ENCODE assay signal across 10 cellular contexts in genomic region chr11:2912498-2912897, GRCh38. TPM values are rescaled to one million over a fixed set of nuclear protein-coding genes. Genes with fewer than 3 reads are reported as not detected.
A peak's percentile ranks its signal among the peaks of the same experiment; 100 is the strongest.
DNase-seq lines count a peak whose midpoint lies in the region; ATAC-seq and TF ChIP-seq lines count a peak whose summit lies in the region.
"Had no signal": no experiment of that assay in that cellular context is flagged by ENCODE, and none has a peak within 500 bp of the region (broad histone marks: within the 10 kb centered on the region; RNA-seq: fewer than 3 reads in every experiment).

No MANE protein-coding gene starts in this region.

- no peak overlapping the region for H3K27ac Mint-ChIP-seq in T-helper 17 cell

- intact Hi-C loops in right cardiac atrium (cut with DNase I) (no loop called here), aorta (cut with DNase I) (no loop called here)

- H3K27me3 ChIP-seq in right cardiac atrium (ENCODE audit: control insufficient read depth, insufficient read depth) (no peaks in the 10 kb centered on the region), right atrium auricular region (no peaks in the 10 kb centered on the region), aorta (ENCODE audit: control insufficient read depth in 1 of 2, insufficient read depth in 2 of 2, low read length in 1 of 2) (no peaks in the 10 kb centered on the region)

- H3K9me3 ChIP-seq in right cardiac atrium (ENCODE audit: control insufficient read depth, low read length) = no peaks in the 10 kb centered on the region
- H3K9me3 ChIP-seq in right atrium auricular region = no peaks in the 10 kb centered on the region
- no peaks in the 10 kb centered on the region for H3K9me3 ChIP-seq in aorta (ENCODE audit: control insufficient read depth, low read length)
- H3K9me3 ChIP-seq in T-helper 17 cell (ENCODE audit: control insufficient read depth, low read length, poor library complexity, severe bottlenecking) = no peaks in the 10 kb centered on the region
- H3K9me3 ChIP-seq: adrenal gland had no signal

- peaks cover 2% of the 10 kb centered on the region for H3K36me3 Mint-ChIP-seq in T-helper 17 cell (ENCODE audit: low read depth)

- no peaks in the 10 kb centered on the region for H3K27me3 Mint-ChIP-seq in T-helper 17 cell

- H3K4me1 Mint-ChIP-seq in T-helper 17 cell = peaks cover 11% of the 10 kb centered on the region
- H3K4me1 Mint-ChIP-seq: neural crest cell had no signal

- H3K4me3 Mint-ChIP-seq in T-helper 17 cell = no peak overlapping the region
- H3K4me3 Mint-ChIP-seq: neural crest cell had no signal

- TF ChIP-seq CTCF in right atrium auricular region (IDR thresholded peaks at IDR 0.05) = no peak

- DNase-seq in right cardiac atrium (peak in 2 of 3 donors; percentile 57 to 66), right atrium auricular region (ENCODE audit: low spot score) (no peak), amniotic stem cell (lab: John Stamatoyannopoulos, UW) (peak; percentile 71), kidney glomerular epithelial cell (lab: John Stamatoyannopoulos, UW) (peak; percentile 64), aorta (peak in 1 of 2 donors; percentile 73), T-helper 17 cell (no peak), NCI-H774 (lab: John Stamatoyannopoulos, UW) (no peak)
- no peak for DNase-seq in activated CD4-positive, alpha-beta T cell treated with anti-CD3 and anti-CD28 coated beads for 4 hours
- DNase-seq: adrenal gland had no signal

- H3K36me3 ChIP-seq in right atrium auricular region (no peaks in the 10 kb centered on the region), aorta (ENCODE audit: control insufficient read depth in 1 of 2, insufficient read depth in 2 of 2, low read length in 1 of 2) (no peaks in the 10 kb centered on the region)
- H3K36me3 ChIP-seq: adrenal gland had no signal

- WGBS in right cardiac atrium = 81% methylated on average over 5 of the region's 5 CpGs
- 59 to 61% methylated on average over 5 of the region's 5 CpGs for WGBS in aorta, 2 donors

- ATAC-seq in right cardiac atrium (peak in 1 of 2 donors; percentile 40), aorta (ENCODE audit: low FRiP score) (peak; percentile 3), T-helper 17 cell (no peak)

- H3K27ac ChIP-seq in right cardiac atrium (ENCODE audit: low read length) = no peak overlapping the region
- peak overlapping the region in 1 of 2 donors; percentile 86 for H3K27ac ChIP-seq in right atrium auricular region
- no peak overlapping the region for H3K27ac ChIP-seq in aorta (ENCODE audit: low read depth in 1 of 2, low read length in 2 of 2)
- H3K27ac ChIP-seq: adrenal gland had no signal

- H3K4me3 ChIP-seq in right cardiac atrium (ENCODE audit: low read length) (no peak overlapping the region), right atrium auricular region (no peak overlapping the region), aorta (ENCODE audit: low read length in 2 of 2) (no peak overlapping the region)
- H3K4me3 ChIP-seq: adrenal gland had no signal

- H3K4me1 ChIP-seq in right cardiac atrium (ENCODE audit: control insufficient read depth, insufficient read depth, low read length) (no peaks in the 10 kb centered on the region), right atrium auricular region (peaks cover 0 to 59% of the 10 kb centered on the region in 2 donors), aorta (ENCODE audit: control insufficient read depth in 1 of 2, insufficient read depth in 2 of 2, low read length in 2 of 2) (no peaks in the 10 kb centered on the region)
- H3K4me1 ChIP-seq: adrenal gland had no signal

RNA-seq across cellular contexts. Expression of gene PHLDA2, which starts 16.7 kb away (rescaled TPM):
- total RNA-seq in right cardiac atrium (1 to 10 TPM in 1 of 4 donors, under 1 TPM in 2, not detected in 1; 0.57 to 2.1 (median 0.74) TPM), right atrium auricular region (1 to 10 TPM; 1.8 to 2.6 TPM), aorta (1 to 10 TPM; 6.4 to 7.1 TPM), T-helper 17 cell (1 to 10 TPM in 1 of 2 donors, under 1 TPM in 1; 0.96 to 2.8 TPM)
- polyA plus RNA-seq in right cardiac atrium (2.0 TPM), aorta (10 to 100 TPM in 1 of 2 donors, 1 to 10 TPM in 1; 7.4 to 17.2 TPM)

RNA-seq across cellular contexts. Expression of gene CDKN1C, which starts 26.9 kb away (rescaled TPM):
- 10 to 100 TPM; 16.1 to 26.3 (median 21.4) TPM for total RNA-seq in right cardiac atrium
- 27.6 TPM for polyA plus RNA-seq in right cardiac atrium
- 10 to 100 TPM; 17.2 to 28.7 TPM for total RNA-seq in right atrium auricular region
- total RNA-seq in aorta = 10 to 100 TPM; 13.7 to 37.7 TPM
- polyA plus RNA-seq in aorta = 10 to 100 TPM; 11.3 to 21.3 TPM
- 1 to 10 TPM in 1 of 2 donors, under 1 TPM in 1; 0.91 to 2.6 TPM for total RNA-seq in T-helper 17 cell

Comparison
In these comparisons a context has a peak if more than half of its experiments do, and no peak if none do; other contexts are left out.
1. DNase-seq: peak in right cardiac atrium (2 of 3), amniotic stem cell (single experiment) and kidney glomerular epithelial cell (single experiment); none in right atrium auricular region (single experiment), activated CD4-positive, alpha-beta T cell treated with anti-CD3 and anti-CD28 coated beads for 4 hours (0 of 2), T-helper 17 cell (0 of 3) and NCI-H774 (single experiment).
2. RNA of gene CDKN1C, which starts 26.9 kb away (total RNA-seq): 13.7 to 37.7 TPM in aorta, 17.2 to 28.7 TPM in right atrium auricular region and 16.1 to 26.3 TPM in right cardiac atrium; 0.91 to 2.6 TPM in T-helper 17 cell; every median in the first group is over 4 times any median in the second.